ENCODE assay signal across 20 cellular contexts in the genomic region with DNA sequence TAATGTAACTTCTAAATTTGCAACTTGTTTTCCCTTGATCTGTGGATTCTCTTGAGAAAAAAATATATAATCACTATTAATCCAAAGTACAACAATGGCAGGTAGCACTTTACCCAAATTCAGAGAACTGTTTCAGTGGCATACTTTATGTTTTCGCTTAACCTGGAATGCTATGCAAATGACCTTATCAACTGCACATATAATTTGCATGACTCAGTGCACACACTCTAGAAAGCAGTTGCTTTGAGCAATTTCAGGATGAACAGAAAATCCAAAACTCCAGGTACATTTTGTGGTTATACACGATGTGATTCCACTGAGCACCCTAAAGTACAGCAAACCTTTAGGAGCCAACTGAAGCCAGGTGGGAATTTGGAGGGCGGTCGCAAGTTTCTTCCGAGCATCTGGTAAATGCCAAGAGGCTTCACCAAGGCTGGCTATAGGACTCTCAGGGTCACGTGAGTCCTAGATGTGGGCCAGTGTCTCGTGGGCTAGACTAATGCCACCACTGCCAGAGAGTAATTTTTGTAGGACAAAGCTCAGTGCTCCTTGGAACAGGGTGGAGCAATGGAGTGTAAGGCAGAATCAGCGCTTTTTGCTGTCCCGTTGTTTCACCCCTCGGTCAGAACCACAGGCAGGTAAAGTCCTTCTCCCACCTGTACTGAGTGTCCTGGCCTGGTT. TPM values are rescaled to one million over a fixed set of nuclear protein-coding genes. Genes with fewer than 3 reads are reported as not detected.
DNase-seq lines count a peak whose midpoint lies in the region; ATAC-seq and TF ChIP-seq lines count a peak whose summit lies in the region.
"Had no signal": no experiment of that assay in that cellular context is flagged by ENCODE, and none has a peak within 500 bp of the region (broad histone marks: within the 10 kb centered on the region; RNA-seq: fewer than 3 reads in every experiment).

No MANE protein-coding gene starts in this region.

- ATAC-seq in left lobe of liver = peak; percentile 59

- peak; percentile 17 for DNase-seq in M059J (ENCODE audit: low read depth)
- DNase-seq in astrocyte of the hippocampus (ENCODE audit: low read depth, low spot score) = peak; percentile 32
- peak; percentile 79 for DNase-seq in left lobe of liver (ENCODE audit: low spot score)
- DNase-seq in testis = no peak
- no peak for DNase-seq in NCI-H82 (lab: John Stamatoyannopoulos, UW)
- no peak for DNase-seq in GM19238 (ENCODE audit: insufficient read length, low spot score)
- no peak for DNase-seq in kidney glomerular epithelial cell (lab: John Stamatoyannopoulos, UW)
- DNase-seq: CD4-positive, alpha-beta T cell; COR-L47; DMS79; KG1; NCI-H1105; NCI-H146; NCI-H2029; NCI-H226; NCI-H510A treated with DMSO at 0.1 percent for 48 hours; Peyer's patch had no signal

- 93 to 95% methylated on average over 10 of the region's 10 CpGs for WGBS in testis, 2 donors

- H3K36me3 ChIP-seq in testis (ENCODE audit: low read depth, missing control alignments) = no peaks in the 10 kb centered on the region
- H3K36me3 ChIP-seq: Peyer's patch had no signal

- H3K4me3 ChIP-seq in testis = no peak overlapping the region
- H3K4me3 ChIP-seq: Peyer's patch had no signal

- H3K4me1 ChIP-seq in testis = no peaks in the 10 kb centered on the region
- H3K4me1 ChIP-seq: Peyer's patch had no signal

- H3K27ac ChIP-seq in testis = no peak overlapping the region
- H3K27ac ChIP-seq: Peyer's patch had no signal

- no peaks in the 10 kb centered on the region for H3K27me3 ChIP-seq in testis
- H3K27me3 ChIP-seq: Peyer's patch had no signal

- TF ChIP-seq CTCF in testis (IDR thresholded peaks at IDR 0.05) = no peak

- H3K9me3 ChIP-seq in testis = no peaks in the 10 kb centered on the region

- TF ChIP-seq POLR2A in testis (IDR thresholded peaks at IDR 0.05) = no peak

- intact Hi-C loops in testis (cut with DNase I; ENCODE audit: low total_unique reads) = no loop called here

RNA-seq across cellular contexts. Expression of a gene that starts 37.3 kb away (rescaled TPM):
- total RNA-seq in M059J (2014; rRNA removed; shearing (Covaris generic)) = not detected in 2 replicates
- 119 TPM for total RNA-seq in left lobe of liver
- total RNA-seq in testis = 10 to 100 TPM in 1 of 2 donors, 1 to 10 TPM in 1; 3.8 to 18.0 TPM
- 6.8 TPM for polyA plus RNA-seq in testis (ENCODE audit: insufficient read depth, low read depth, low replicate concordance)
- total RNA-seq: G401, H1 had no signal

RNA-seq across cellular contexts. Expression of a gene that starts 37.4 kb away (rescaled TPM):
- not detected in 2 replicates for total RNA-seq in M059J (2014; rRNA removed; shearing (Covaris generic))
- 374 TPM for total RNA-seq in left lobe of liver
- 10 to 100 TPM; 10.1 to 12.0 TPM for total RNA-seq in testis
- polyA plus RNA-seq in testis (ENCODE audit: insufficient read depth, low read depth, low replicate concordance) = 10.1 TPM
- total RNA-seq: CD4-positive, alpha-beta T cell; G401; H1; OCI-LY7 had no signal

RNA-seq across cellular contexts. Expression of a gene that starts 47.1 kb away (rescaled TPM):
- 15.2 and 19.4 TPM in 2 replicates for total RNA-seq in M059J (2014; rRNA removed; shearing (Covaris generic))
- total RNA-seq in left lobe of liver (10.3 TPM), testis (10 to 100 TPM; 11.8 to 12.9 TPM)
- polyA plus RNA-seq in testis (ENCODE audit: insufficient read depth, low read depth, low replicate concordance) = 5.3 TPM

Comparison
In these comparisons a context has a peak if more than half of its experiments do, and no peak if none do; other contexts are left out.
1. DNase-seq: peak in M059J (single experiment), astrocyte of the hippocampus (single experiment) and left lobe of liver (single experiment); none in testis (single experiment), NCI-H82 (single experiment), GM19238 (single experiment) and kidney glomerular epithelial cell (single experiment).
2. RNA of a gene that starts 37.4 kb away (total RNA-seq): 374 TPM in left lobe of liver (single experiment); 10.1 to 12.0 TPM in testis and not detected in M059J; every median in the first group is over 10 times any median in the second.